ENCODE assay signal across 27 cellular contexts in genomic region chr1:163877016-163877415, GRCh38.
DNase-seq lines count a peak whose midpoint lies in the region; ATAC-seq, FAIRE-seq and TF ChIP-seq lines count a peak whose summit lies in the region.
"Had no signal": no experiment of that assay in that cellular context is flagged by ENCODE, and none has a peak within 500 bp of the region (broad histone marks: within the 10 kb centered on the region; RNA-seq: fewer than 3 reads in every experiment).

No MANE protein-coding gene starts in this region.

- H4K20me1 ChIP-seq in astrocyte (ENCODE audit: insufficient read depth, low read length): no peaks in the 10 kb centered on the region

- H3K4me3 ChIP-seq in astrocyte (ENCODE audit: insufficient read depth, low read depth, low read length) (no peak overlapping the region), foreskin fibroblast (ENCODE audit: low read depth in 1 of 2, low read length in 2 of 2) (no peak overlapping the region), BE2C (ENCODE audit: low read depth, low read length) (no peak overlapping the region)
- H3K4me3 ChIP-seq: ascending aorta, HAP-1, SK-N-MC, tibial nerve had no signal

- H2AFZ ChIP-seq in astrocyte (ENCODE audit: low read depth, low read length): no peak overlapping the region

- H3K36me3 Mint-ChIP-seq in astrocyte (ENCODE audit: low read depth, unreplicated experiment): no peaks in the 10 kb centered on the region
- H3K36me3 Mint-ChIP-seq in activated naive CD4-positive, alpha-beta T cell treated with anti-CD3 and anti-CD28 coated beads for 36 hours (ENCODE audit: low read depth): no peaks in the 10 kb centered on the region
- H3K36me3 Mint-ChIP-seq: activated naive CD8-positive, alpha-beta T cell treated with anti-CD3 and anti-CD28 coated beads for 36 hours; CD4-positive, CD25-positive, alpha-beta regulatory T cell had no signal

- H3K9ac ChIP-seq in astrocyte (ENCODE audit: low read length): no peak overlapping the region

- TF ChIP-seq CTCF in astrocyte (IDR thresholded peaks at IDR 0.05; ENCODE audit: insufficient read depth, low read depth, low read length): no peak
- no peak for TF ChIP-seq CTCF in foreskin fibroblast (IDR thresholded peaks at IDR 0.05; ENCODE audit: low read depth, low read length)
- no peak for TF ChIP-seq CTCF in BE2C (IDR thresholded peaks at IDR 0.05; ENCODE audit: low read depth, low read length)

- no peaks in the 10 kb centered on the region for H3K27me3 ChIP-seq in astrocyte (ENCODE audit: insufficient read depth, low read length)
- no peaks in the 10 kb centered on the region for H3K27me3 ChIP-seq in BE2C
- H3K27me3 ChIP-seq: ascending aorta, tibial nerve had no signal

- peaks cover 4% of the 10 kb centered on the region for H3K27me3 Mint-ChIP-seq in astrocyte (ENCODE audit: low read depth, unreplicated experiment)
- H3K27me3 Mint-ChIP-seq in activated naive CD4-positive, alpha-beta T cell treated with anti-CD3 and anti-CD28 coated beads for 36 hours (ENCODE audit: low read depth): no peaks in the 10 kb centered on the region
- H3K27me3 Mint-ChIP-seq: activated CD8-positive, alpha-beta T cell treated with anti-CD3 and anti-CD28 coated beads for 36 hours; activated naive CD8-positive, alpha-beta T cell treated with anti-CD3 and anti-CD28 coated beads for 36 hours; CD4-positive, CD25-positive, alpha-beta regulatory T cell had no signal

- H3K27ac ChIP-seq in astrocyte (ENCODE audit: low read depth, low read length): peak overlapping the region; percentile 25
- H3K27ac ChIP-seq: ascending aorta, SK-N-MC, tibial nerve had no signal

- FAIRE-seq in astrocyte (lab: Jason Lieb, UNC): peak; percentile 45
- FAIRE-seq: A204.1, small intestine, TTC549 had no signal

- intact Hi-C loops in activated naive CD4-positive, alpha-beta T cell treated with anti-CD3 and anti-CD28 coated beads for 36 hours (cut with micrococcal nuclease): no loop called here

- no peaks in the 10 kb centered on the region for H3K79me2 ChIP-seq in astrocyte (ENCODE audit: insufficient read depth, low read length)

- no peak for ATAC-seq in GM18867 (IDR thresholded peaks at IDR 0.05; ENCODE audit: unreplicated experiment)
- ATAC-seq: activated CD4-positive, CD25-positive, alpha-beta regulatory T cell treated with anti-CD3 and anti-CD28 coated beads, Interleukin-2, amount 50 U/mL, for 24 hours; activated CD8-positive, alpha-beta T cell treated with anti-CD3 and anti-CD28 coated beads for 36 hours had no signal

- H3K4me2 ChIP-seq in astrocyte (ENCODE audit: low read length): no peak overlapping the region

- H3K4me3 Mint-ChIP-seq in astrocyte (ENCODE audit: unreplicated experiment): no peak overlapping the region
- no peak overlapping the region for H3K4me3 Mint-ChIP-seq in activated naive CD4-positive, alpha-beta T cell treated with anti-CD3 and anti-CD28 coated beads for 36 hours
- H3K4me3 Mint-ChIP-seq: activated CD8-positive, alpha-beta T cell treated with anti-CD3 and anti-CD28 coated beads for 36 hours; activated naive CD8-positive, alpha-beta T cell treated with anti-CD3 and anti-CD28 coated beads for 36 hours; CD4-positive, CD25-positive, alpha-beta regulatory T cell; nephron had no signal

- POLR2A ChIA-PET in HEK293T (lab: Yijun Ruan, JAX): no interaction called here

- no peaks in the 10 kb centered on the region for H3K4me1 Mint-ChIP-seq in astrocyte (ENCODE audit: low read depth, unreplicated experiment)
- no peaks in the 10 kb centered on the region for H3K4me1 Mint-ChIP-seq in activated naive CD4-positive, alpha-beta T cell treated with anti-CD3 and anti-CD28 coated beads for 36 hours (ENCODE audit: low read depth)
- H3K4me1 Mint-ChIP-seq: activated naive CD8-positive, alpha-beta T cell treated with anti-CD3 and anti-CD28 coated beads for 36 hours; CD4-positive, CD25-positive, alpha-beta regulatory T cell had no signal

- H3K36me3 ChIP-seq in astrocyte (ENCODE audit: insufficient read depth, low read length): no peaks in the 10 kb centered on the region
- no peaks in the 10 kb centered on the region for H3K36me3 ChIP-seq in BE2C
- H3K36me3 ChIP-seq: ascending aorta, HAP-1, tibial nerve had no signal

- DNase-seq in AG08395 (ENCODE audit: low spot score): peak; percentile 51
- peak; percentile 58 for DNase-seq in GM04504 (ENCODE audit: low read depth)
- DNase-seq in astrocyte (ENCODE audit: low read depth): peak; percentile 16
- DNase-seq in foreskin fibroblast: peak; percentile 85 to 92
- DNase-seq in HEK293T (ENCODE audit: extremely low spot score): no peak
- DNase-seq in BE2C: no peak
- no peak for DNase-seq in activated naive CD4-positive, alpha-beta T cell treated with anti-CD3 and anti-CD28 coated beads for 36 hours
- DNase-seq: activated CD8-positive, alpha-beta T cell treated with anti-CD3 and anti-CD28 coated beads for 36 hours; activated effector memory CD4-positive, alpha-beta T cell treated with Interleukin-2 at 50 U/mL for 16 hours; activated naive CD8-positive, alpha-beta T cell treated with anti-CD3 and anti-CD28 coated beads for 36 hours; CD4-positive, CD25-positive, alpha-beta regulatory T cell; cortex of kidney; DMS 273 treated with DMSO at 0.1 percent for 48 hours; head of caudate nucleus; Karpas-422; NCI-H1694; small intestine; stimulated activated CD4-positive, alpha-beta T cell treated with anti-CD3 and anti-CD28 coated beads, Interleukin-1b, Interleukin-23, amount 100 ng/mL, for 48 hours had no signal

- H3K4me1 ChIP-seq in astrocyte (ENCODE audit: insufficient read depth, low read length) (peaks cover 15% of the 10 kb centered on the region), BE2C (no peaks in the 10 kb centered on the region)
- H3K4me1 ChIP-seq: ascending aorta had no signal

- CTCF ChIA-PET in HEK293T (lab: Yijun Ruan, JAX): no interaction called here
- CTCF ChIA-PET in activated naive CD4-positive, alpha-beta T cell treated with anti-CD3 and anti-CD28 coated beads for 36 hours (lab: Charles Lee): no interaction called here

- no peaks in the 10 kb centered on the region for H3K9me3 ChIP-seq in astrocyte (ENCODE audit: insufficient read depth, low read depth, low read length)
- H3K9me3 ChIP-seq in BE2C: no peaks in the 10 kb centered on the region
- H3K9me3 ChIP-seq: ascending aorta, HAP-1, tibial nerve had no signal

- H3K27ac Mint-ChIP-seq in astrocyte (ENCODE audit: unreplicated experiment): no peak overlapping the region
- H3K27ac Mint-ChIP-seq in activated naive CD4-positive, alpha-beta T cell treated with anti-CD3 and anti-CD28 coated beads for 36 hours: no peak overlapping the region
- H3K27ac Mint-ChIP-seq: activated CD8-positive, alpha-beta T cell treated with anti-CD3 and anti-CD28 coated beads for 36 hours; activated naive CD8-positive, alpha-beta T cell treated with anti-CD3 and anti-CD28 coated beads for 36 hours; CD4-positive, CD25-positive, alpha-beta regulatory T cell had no signal

- H3K9me3 Mint-ChIP-seq in astrocyte (ENCODE audit: unreplicated experiment): no peaks in the 10 kb centered on the region
- no peaks in the 10 kb centered on the region for H3K9me3 Mint-ChIP-seq in activated naive CD4-positive, alpha-beta T cell treated with anti-CD3 and anti-CD28 coated beads for 36 hours
- H3K9me3 Mint-ChIP-seq: activated naive CD8-positive, alpha-beta T cell treated with anti-CD3 and anti-CD28 coated beads for 36 hours; nephron had no signal

TF ChIP-seq in HEK293T, 16 proteins besides CTCF, POLR2A, EP300 and RAD21:
- no peak for TF ChIP-seq NFRKB (IDR thresholded peaks at IDR 0.05)
- no peak for TF ChIP-seq ELF4 (IDR thresholded peaks at IDR 0.05)
- TF ChIP-seq ARNT (IDR thresholded peaks at IDR 0.05): no peak
- TF ChIP-seq BHLHE40 (IDR thresholded peaks at IDR 0.05; ENCODE audit: borderline replicate concordance): no peak
- no peak for TF ChIP-seq TARDBP (IDR thresholded peaks at IDR 0.05)
- no peak for TF ChIP-seq PKNOX1 (IDR thresholded peaks at IDR 0.05)
- TF ChIP-seq LEF1 (IDR thresholded peaks at IDR 0.05; ENCODE audit: borderline replicate concordance): no peak
- no peak for TF ChIP-seq FOXA1 (IDR thresholded peaks at IDR 0.05)
- TF ChIP-seq SP1 (IDR thresholded peaks at IDR 0.05): no peak
- TF ChIP-seq SUZ12 (IDR thresholded peaks at IDR 0.05): no peak
- no peak for TF ChIP-seq HDGF (IDR thresholded peaks at IDR 0.05; ENCODE audit: borderline replicate concordance)
- TF ChIP-seq L3MBTL2 (conservative IDR thresholded peaks at IDR 0.05): no peak
- no peak for TF ChIP-seq FOXK2 (IDR thresholded peaks at IDR 0.05)
- TF ChIP-seq FOXM1 (IDR thresholded peaks at IDR 0.05; ENCODE audit: borderline replicate concordance): no peak
- no peak for TF ChIP-seq CTBP1 (IDR thresholded peaks at IDR 0.05; ENCODE audit: borderline replicate concordance)

Comparison
In these comparisons a context has a peak if more than half of its experiments do, and no peak if none do; other contexts are left out.
1. DNase-seq: peak in AG08395 (single experiment), GM04504 (single experiment), astrocyte (single experiment) and foreskin fibroblast (2 of 2); none in HEK293T (single experiment), BE2C (single experiment) and activated naive CD4-positive, alpha-beta T cell treated with anti-CD3 and anti-CD28 coated beads for 36 hours (single experiment).